Comparison of ENCODE assay signal across 8 cellular contexts in genomic region chr4:173170210-173170778, GRCh38. TPM values are rescaled to one million over a fixed set of nuclear protein-coding genes. Genes with fewer than 3 reads are reported as not detected.
DNase-seq lines count a peak whose midpoint lies in the region; ATAC-seq, FAIRE-seq and TF ChIP-seq lines count a peak whose summit lies in the region.

No MANE protein-coding gene starts in this region.

- H3K79me1 ChIP-seq in IMR-90 (ENCODE audit: low read depth in 1 of 2, low read length in 2 of 2) = peaks cover 20 to 38% of the 10 kb centered on the region in 2 experiments; a peak in 3 of 4 replicates

- no peak overlapping the region for H3K18ac ChIP-seq in IMR-90 (ENCODE audit: low read depth, low read length)

- TF ChIP-seq POLR2A in IMR-90 (IDR thresholded peaks at IDR 0.05; ENCODE audit: low read depth, low read length) = no peak

- H3K4me2 ChIP-seq in IMR-90 (ENCODE audit: low read depth, low read length) = peak overlapping the region; percentile 92

- H2AFZ ChIP-seq in ACC112 (ENCODE audit: low read length, unreplicated experiment) (peak overlapping the region; percentile 69), IMR-90 (replicated peaks; ENCODE audit: low read length, poor library complexity) (peak overlapping the region; percentile 94)

- H3K79me2 ChIP-seq in ACC112 (ENCODE audit: control insufficient read depth, insufficient read depth, low read length, unreplicated experiment) = peaks cover 37% of the 10 kb centered on the region

- H2BK20ac ChIP-seq in IMR-90 (ENCODE audit: low read depth, low read length) = no peak overlapping the region

- POLR2A ChIA-PET in IMR-90 (lab: Charles Lee; ENCODE audit: unreplicated experiment) = no interaction called here

- dilution Hi-C loops in IMR-90 (cut with HindIII; ENCODE audit: low sequenced_read_pairs, unreplicated experiment) = no loop called here

- H3K56ac ChIP-seq in IMR-90 (ENCODE audit: extremely low read depth, insufficient read depth, low read length) = peak overlapping the region; percentile 10; the same call in 1 of the 2 replicates

- H4K20me1 ChIP-seq in IMR-90 (ENCODE audit: insufficient read depth, low read length) = no peaks in the 10 kb centered on the region; the same call in 1 of the 2 replicates

- H2BK15ac ChIP-seq in IMR-90 (ENCODE audit: low read depth, low read length) = no peak overlapping the region

- no CpG with 5 or more reads among the region's 12 CpGs for WGBS in IMR-90 (ENCODE audit: extremely low coverage in 2 of 2, insufficient read length in 1 of 2), 2 experiments

- H4K91ac ChIP-seq in IMR-90 (ENCODE audit: insufficient read depth, low read depth, low read length) = no peak overlapping the region

- no peak overlapping the region for H2AK5ac ChIP-seq in IMR-90 (ENCODE audit: low read depth, low read length)

- H4K5ac ChIP-seq in IMR-90 (ENCODE audit: low read depth, low read length) = no peak overlapping the region

- H3K27ac ChIP-seq in ACC112 (ENCODE audit: low read depth, low read length) (peak overlapping the region; percentile 62; the same call in 1 of the 2 replicates), IMR-90 (ENCODE audit: insufficient read depth, low read length) (peak overlapping the region; percentile 65), mucosa of rectum (ENCODE audit: low read depth in 2 of 2, low read length in 2 of 2) (peak overlapping the region; percentile 94)

- CTCF ChIA-PET in IMR-90 (lab: Yijun Ruan, JAX) = interaction anchor here (0.5 to 1.9 kb wide), 3 partner anchors 78 to 157 kb away, joined by 3 to 5 read pairs (median 5); no protein-coding TSS in a partner anchor

- FAIRE-seq in frontal cortex (lab: Jason Lieb, UNC) = no peak

- no peak for TF ChIP-seq RAD21 in IMR-90 (IDR thresholded peaks at IDR 0.05; ENCODE audit: low read length)

- H3K4me3 ChIP-seq in ACC112 (ENCODE audit: low read depth, low read length) (peak overlapping the region; percentile 95), IMR-90 (ENCODE audit: insufficient read depth, low read depth, low read length) (peak overlapping the region; percentile 84), cardiac fibroblast (replicated peaks in 1 of 2; ENCODE audit: low read depth in 2 of 2, low read length in 2 of 2) (peak overlapping the region; percentile 67 to 70), mucosa of rectum (ENCODE audit: low read length in 2 of 2) (peak overlapping the region; percentile 82 to 89)

- H3K36me3 ChIP-seq in ACC112 (ENCODE audit: insufficient read depth, low read length) (no peaks in the 10 kb centered on the region), IMR-90 (ENCODE audit: control insufficient read depth, insufficient read depth, low read length) (no peaks in the 10 kb centered on the region), mucosa of rectum (ENCODE audit: control insufficient read depth in 2 of 2, insufficient read depth in 2 of 2, low read length in 2 of 2) (peaks cover 0 to under 1% of the 10 kb centered on the region in 2 donors)

- H2AK9ac ChIP-seq in IMR-90 (replicated peaks; ENCODE audit: low read depth, low read length, poor library complexity) = peak overlapping the region; percentile 86

- H3K9me3 ChIP-seq in IMR-90 (ENCODE audit: control insufficient read depth, insufficient read depth, low read length) = no peaks in the 10 kb centered on the region
- no peaks in the 10 kb centered on the region for H3K9me3 ChIP-seq in mucosa of rectum (ENCODE audit: control insufficient read depth in 2 of 2, low read length in 2 of 2)

- H3K4me1 ChIP-seq in ACC112 (ENCODE audit: control insufficient read depth, insufficient read depth, low read length, unreplicated experiment) (peaks cover 18% of the 10 kb centered on the region), IMR-90 (ENCODE audit: control insufficient read depth, insufficient read depth, low read length) (peaks cover 2% of the 10 kb centered on the region; the same call in 1 of the 2 replicates), mucosa of rectum (ENCODE audit: control insufficient read depth in 2 of 2, insufficient read depth in 2 of 2, low read length in 2 of 2) (peaks cover 10 to 14% of the 10 kb centered on the region in 2 donors)

- H2BK5ac ChIP-seq in IMR-90 (ENCODE audit: low read depth, low read length, poor library complexity, severe bottlenecking) = peak overlapping the region; percentile 79

- TF ChIP-seq CTCF in IMR-90 (conservative IDR thresholded peaks at IDR 0.05; ENCODE audit: low read depth, low read length) = no peak
- no peak for TF ChIP-seq CTCF in cardiac fibroblast (IDR thresholded peaks at IDR 0.05; ENCODE audit: low read depth, low read length)

- BruUV-seq in IMR-90 (replicated peaks; lab: Mats Ljungman, UMichigan) = no TSS peak

- H4K8ac ChIP-seq in IMR-90 (ENCODE audit: low read depth in 2 of 2, low read length in 2 of 2) = 0 out of 4 replicates have a peak overlapping the region, but pooled peaks of 1 of the 2 experiments have one; percentile 1

- H3K23ac ChIP-seq in IMR-90 (ENCODE audit: low read depth, low read length) = peak overlapping the region; percentile 58

- H3K9ac ChIP-seq in IMR-90 (ENCODE audit: low read depth, low read length) = peak overlapping the region; percentile 14; the same call in 1 of the 2 replicates
- peak overlapping the region; percentile 68 to 82 for H3K9ac ChIP-seq in mucosa of rectum (ENCODE audit: low read depth in 1 of 2, low read length in 2 of 2)

- peak overlapping the region; percentile 10 for H3K14ac ChIP-seq in IMR-90 (replicated peaks; ENCODE audit: low read depth, low read length)

- H3K27me3 ChIP-seq in ACC112 (ENCODE audit: insufficient read depth, low read length) (no peaks in the 10 kb centered on the region), IMR-90 (ENCODE audit: control insufficient read depth, insufficient read depth, low read length) (no peaks in the 10 kb centered on the region), mucosa of rectum (ENCODE audit: control insufficient read depth in 2 of 2, insufficient read depth in 2 of 2, low read length in 2 of 2) (no peaks in the 10 kb centered on the region)

- intact Hi-C loops in IMR-90 (cut with micrococcal nuclease) = loop anchor here (1.0 to 2.0 kb wide), 2 partner anchors 82 to 145 kb away; no protein-coding TSS in a partner anchor

- ATAC-seq in IMR-90 (ENCODE audit: low read depth) (peak; percentile 1; the same call in 1 of the 2 replicates), GM21529 (IDR thresholded peaks at IDR 0.05; ENCODE audit: unreplicated experiment) (no peak)

- no peak for DNase-seq in IMR-90
- peak in 1 of 2 donors; percentile 20 for DNase-seq in cardiac fibroblast (ENCODE audit: low read depth in 2 of 2)
- no peak for DNase-seq in frontal cortex (ENCODE audit: low spot score in 2 of 2)
- no peak for DNase-seq in NCI-H2029 treated with DMSO at 0.1 percent for 48 hours (lab: John Stamatoyannopoulos, UW)
- no peak for DNase-seq in COLO829 (ENCODE audit: low spot score)

- no peaks in the 10 kb centered on the region for H3K9me1 ChIP-seq in IMR-90 (ENCODE audit: insufficient read depth, low read length)

- in situ Hi-C loops in IMR-90 (cut with MboI; ENCODE audit: low sequenced_read_pairs) = no loop called here

- no peak overlapping the region for H2BK120ac ChIP-seq in IMR-90 (ENCODE audit: low read depth, low read length)

- peak overlapping the region; percentile 48; the same call in 1 of the 2 replicates for H3K4ac ChIP-seq in IMR-90 (ENCODE audit: low read depth, low read length)

TF ChIP-seq in IMR-90, 13 proteins besides CTCF, POLR2A, EP300 and RAD21:
- no peak for TF ChIP-seq NFE2L2 (IDR thresholded peaks at IDR 0.05; ENCODE audit: low read depth, low read length)
- TF ChIP-seq SMC3 (IDR thresholded peaks at IDR 0.05; ENCODE audit: low read depth, low read length) = no peak
- no peak for TF ChIP-seq RFX5 (IDR thresholded peaks at IDR 0.05; ENCODE audit: low read depth, low read length)
- TF ChIP-seq MAFK (IDR thresholded peaks at IDR 0.05; ENCODE audit: low read depth, low read length) = no peak
- TF ChIP-seq CHD1 (IDR thresholded peaks at IDR 0.05; ENCODE audit: low read depth, low read length) = no peak
- TF ChIP-seq MXI1 (IDR thresholded peaks at IDR 0.05; ENCODE audit: borderline replicate concordance, low read depth, low read length) = no peak
- TF ChIP-seq BHLHE40 (IDR thresholded peaks at IDR 0.05; ENCODE audit: low read depth, low read length) = no peak
- no peak for TF ChIP-seq ELK1 (IDR thresholded peaks at IDR 0.05; ENCODE audit: borderline replicate concordance, low read depth, low read length)
- no peak for TF ChIP-seq MAZ (IDR thresholded peaks at IDR 0.05; ENCODE audit: borderline replicate concordance, low read depth, low read length)
- TF ChIP-seq FOS (IDR thresholded peaks at IDR 0.05; ENCODE audit: low read depth, low read length) = no peak
- TF ChIP-seq RCOR1 (IDR thresholded peaks at IDR 0.05; ENCODE audit: insufficient replicate concordance, low read length) = no peak
- TF ChIP-seq CEBPB (IDR thresholded peaks at IDR 0.05; ENCODE audit: low read depth, low read length) = no peak
- TF ChIP-seq USF2 (IDR thresholded peaks at IDR 0.05; ENCODE audit: low read depth, low read length) = no peak
TF ChIP-seq in IMR-90: peak in this region for 0.

RNA-seq across cellular contexts. Expression of gene GALNT7, which starts 1.7 kb away (rescaled TPM):
- total RNA-seq in IMR-90 (2012; rRNA removed) (31.2 and 43.9 TPM in 2 replicates), frontal cortex (13.5 TPM)
- 14.3 and 19.1 TPM in 2 replicates for polyA plus RNA-seq in IMR-90 (2012; rRNA removed)
- 3.6 and 4.2 TPM in 2 replicates for polyA plus RNA-seq in IMR-90 (2012; cell fraction: cytosol; rRNA removed)
- 2.9 and 26.0 TPM in 2 replicates for polyA plus RNA-seq in IMR-90 (2012; cell fraction: nucleus; rRNA removed; ENCODE audit: low replicate concordance)
